In the genomic region with DNA sequence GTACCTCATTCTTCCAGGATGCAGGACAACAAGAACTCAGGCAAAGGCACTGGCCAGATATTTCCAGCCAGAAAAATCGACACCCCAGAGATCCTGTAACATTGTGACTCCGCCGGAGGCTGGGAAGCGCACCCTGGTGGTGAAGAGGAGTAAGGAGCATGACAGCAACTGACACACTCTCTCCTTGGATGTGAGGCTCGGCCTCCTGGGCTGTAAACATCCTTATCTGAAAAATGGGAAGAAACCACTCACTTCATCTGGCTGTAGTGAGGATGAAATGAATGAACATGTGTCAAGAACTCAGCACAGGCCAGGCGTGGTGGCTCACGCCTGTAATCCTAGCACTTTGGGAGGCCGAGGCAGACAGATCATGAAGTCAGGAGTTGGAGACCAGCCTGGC, we compare ENCODE assay signal across 7 cellular contexts. TPM values are rescaled to one million over a fixed set of nuclear protein-coding genes. Genes with fewer than 3 reads are reported as not detected.
DNase-seq lines count a peak whose midpoint lies in the region; ATAC-seq and TF ChIP-seq lines count a peak whose summit lies in the region.

No MANE protein-coding gene starts in this region.

- H3K4me3 Mint-ChIP-seq in activated CD4-positive, alpha-beta memory T cell treated with anti-CD3 and anti-CD28 coated beads for 36 hours, result no peak overlapping the region

- H3K27me3 ChIP-seq in MM.1S (replicated peaks; ENCODE audit: insufficient read depth, low read length) (no peaks in the 10 kb centered on the region), prostate gland (replicated peaks; ENCODE audit: insufficient read depth) (no peaks in the 10 kb centered on the region)

- no peak overlapping the region for H2AFZ ChIP-seq in MM.1S (ENCODE audit: low read length)

- ATAC-seq in HG02973 (IDR thresholded peaks at IDR 0.05; ENCODE audit: unreplicated experiment), result no peak

- TF ChIP-seq CTCF in GM12865 (IDR thresholded peaks at IDR 0.05; ENCODE audit: insufficient read depth, low read depth, low read length, missing control alignments) (peak; percentile 61), MM.1S (IDR thresholded peaks at IDR 0.05; ENCODE audit: low read length) (peak; percentile 51), epithelial cell of proximal tubule (conservative IDR thresholded peaks at IDR 0.05; ENCODE audit: low read depth, low read length) (peak; percentile 82), prostate gland (IDR thresholded peaks at IDR 0.05) (peak in 3 of 4 experiments; percentile 25 to 52 (median 42))

- H3K27ac ChIP-seq in MM.1S (ENCODE audit: low read length) (no peak overlapping the region), prostate gland (no peak overlapping the region)

- H3K9me3 ChIP-seq in MM.1S (replicated peaks; ENCODE audit: insufficient read depth, low read length) (no peaks in the 10 kb centered on the region), prostate gland (no peaks in the 10 kb centered on the region)

- no peaks in the 10 kb centered on the region for H3K9me3 Mint-ChIP-seq in activated CD4-positive, alpha-beta memory T cell treated with anti-CD3 and anti-CD28 coated beads for 36 hours

- no peaks in the 10 kb centered on the region for H3K4me1 Mint-ChIP-seq in activated CD4-positive, alpha-beta memory T cell treated with anti-CD3 and anti-CD28 coated beads for 36 hours (ENCODE audit: low read depth)

- H3K36me3 Mint-ChIP-seq in activated CD4-positive, alpha-beta memory T cell treated with anti-CD3 and anti-CD28 coated beads for 36 hours, result peaks cover 8% of the 10 kb centered on the region

- H3K36me3 ChIP-seq in MM.1S (replicated peaks; ENCODE audit: insufficient read depth, low read length) (no peaks in the 10 kb centered on the region), prostate gland (no peaks in the 10 kb centered on the region)

- peak; percentile 42 for DNase-seq in GM12865 (ENCODE audit: low read depth)
- no peak for DNase-seq in MM.1S
- peak; percentile 54 for DNase-seq in activated CD4-positive, alpha-beta memory T cell treated with anti-CD3 and anti-CD28 coated beads for 36 hours
- no peak for DNase-seq in epithelial cell of proximal tubule (ENCODE audit: low read depth)
- no peak for DNase-seq in prostate gland (ENCODE audit: low spot score)
- DNase-seq in G401 (ENCODE audit: low spot score), result no peak

- no peaks in the 10 kb centered on the region for H3F3A ChIP-seq in MM.1S (ENCODE audit: insufficient read depth, low read length)

- H3K4me2 ChIP-seq in MM.1S (ENCODE audit: low read depth, low read length), result no peak overlapping the region

- H3K4me3 ChIP-seq in GM12865 (ENCODE audit: low read depth, low read length) (no peak overlapping the region), MM.1S (ENCODE audit: low read length) (no peak overlapping the region), epithelial cell of proximal tubule (ENCODE audit: low read depth, low read length) (no peak overlapping the region), prostate gland (no peak overlapping the region)

- in situ Hi-C loops in G401 (cut with HindIII; ENCODE audit: low sequenced_read_pairs), result no loop called here

- no peaks in the 10 kb centered on the region for H4K20me1 ChIP-seq in MM.1S (ENCODE audit: insufficient read depth, low read length)

- POLR2A ChIA-PET in activated CD4-positive, alpha-beta memory T cell treated with anti-CD3 and anti-CD28 coated beads for 36 hours (lab: Charles Lee), result interaction anchor here (0.7 kb wide), 1 partner anchor 57 kb away, joined by 7 read pairs; no protein-coding TSS in a partner anchor

- no peaks in the 10 kb centered on the region for H3K79me2 ChIP-seq in MM.1S (ENCODE audit: low read length)

- no peaks in the 10 kb centered on the region for H3K27me3 Mint-ChIP-seq in activated CD4-positive, alpha-beta memory T cell treated with anti-CD3 and anti-CD28 coated beads for 36 hours

- 84% methylated on average over 8 of the region's 8 CpGs for WGBS in prostate gland

- H3K27ac Mint-ChIP-seq in activated CD4-positive, alpha-beta memory T cell treated with anti-CD3 and anti-CD28 coated beads for 36 hours, result no peak overlapping the region

- no peaks in the 10 kb centered on the region for H3K9me2 ChIP-seq in MM.1S (replicated peaks; ENCODE audit: insufficient read depth, low read length)

- H3K9ac ChIP-seq in MM.1S (ENCODE audit: low read length), result no peak overlapping the region

- H3K4me1 ChIP-seq in MM.1S (ENCODE audit: low read length), result no peaks in the 10 kb centered on the region
- H3K4me1 ChIP-seq in prostate gland (replicated peaks), result no peaks in the 10 kb centered on the region

- intact Hi-C loops in activated CD4-positive, alpha-beta memory T cell treated with anti-CD3 and anti-CD28 coated beads for 36 hours (cut with micrococcal nuclease), result loop anchor here (1.0 kb wide), 1 partner anchor 74 kb away; no protein-coding TSS in a partner anchor
- intact Hi-C loops in prostate gland (cut with DNase I), result no loop called here

- TF ChIP-seq POLR2A in prostate gland (IDR thresholded peaks at IDR 0.05), result no peak

- CTCF ChIA-PET in activated CD4-positive, alpha-beta memory T cell treated with anti-CD3 and anti-CD28 coated beads for 36 hours (lab: Charles Lee), result interaction anchor here (1.0 to 5.9 kb wide), 5 partner anchors 14 to 124 kb away, joined by 3 to 41 read pairs (median 4); no protein-coding TSS in a partner anchor

RNA-seq across cellular contexts. Expression of a gene that starts 27.5 kb away (rescaled TPM):
- total RNA-seq in activated CD4-positive, alpha-beta memory T cell treated with anti-CD3 and anti-CD28 coated beads for 36 hours, result 10 to 100 TPM; 21.2 to 21.3 TPM
- 20.0 and 37.5 TPM in 2 replicates for total RNA-seq in epithelial cell of proximal tubule
- 10 to 100 TPM; 18.9 to 26.3 TPM for total RNA-seq in prostate gland
- total RNA-seq in G401 (2014; rRNA removed; shearing (Covaris generic)), result 12.9 and 38.3 TPM in 2 replicates

RNA-seq across cellular contexts. Expression of a gene that starts 47.3 kb away (rescaled TPM):
- total RNA-seq in activated CD4-positive, alpha-beta memory T cell treated with anti-CD3 and anti-CD28 coated beads for 36 hours, result 10 to 100 TPM; 20.9 to 21.1 TPM
- total RNA-seq in epithelial cell of proximal tubule, result 35.1 and 43.5 TPM in 2 replicates
- 10 to 100 TPM; 67.2 to 87.1 TPM for total RNA-seq in prostate gland
- total RNA-seq in G401 (2014; rRNA removed; shearing (Covaris generic)), result 31.0 and 34.9 TPM in 2 replicates

Comparison
In these comparisons a context has a peak if more than half of its experiments do, and no peak if none do; other contexts are left out.
1. DNase-seq: peak in GM12865 (single experiment) and activated CD4-positive, alpha-beta memory T cell treated with anti-CD3 and anti-CD28 coated beads for 36 hours (single experiment); none in MM.1S (single experiment), epithelial cell of proximal tubule (single experiment), prostate gland (single experiment) and G401 (single experiment).
2. Peak in every context shown above with its lines, with median percentiles within 50 percentile points of each other: CTCF ChIP-seq.